Comparison of ENCODE assay signal across 22 cellular contexts in genomic region chr1:213776974-213777373, GRCh38.
"Had no signal": no experiment of that assay in that cellular context is flagged by ENCODE, and none has a peak within 500 bp of the region (broad histone marks: within the 10 kb centered on the region; RNA-seq: fewer than 3 reads in every experiment).

No MANE protein-coding gene starts in this region.

- H3K4me2 ChIP-seq: SK-N-SH had no signal

- DNase-seq: KBM-7, MV-4-11, NCI-H1048, NCI-H1105, NCI-H1417, NCI-H1436 treated with DMSO at 0.1 percent for 48 hours, NCI-H1694, NCI-H187 treated with DMSO at 0.1 percent for 48 hours, NCI-H2029 treated with DMSO at 0.1 percent for 48 hours, NCI-H2171 treated with DMSO at 0.1 percent for 48 hours, NCI-H345, NCI-H446 treated with DMSO at 0.1 percent for 48 hours, NCI-H510A treated with DMSO at 0.1 percent for 48 hours, NCI-H526 treated with DMSO at 0.1 percent for 48 hours, NCI-H748 treated with DMSO at 0.1 percent for 48 hours, PC-3, SHP77, SK-N-SH, SW 1271, T-cell had no signal

- H3K9ac ChIP-seq: SK-N-SH had no signal

- H3K27ac ChIP-seq: RWPE1 had no signal

- H3K9me3 ChIP-seq: SK-N-SH had no signal

- ATAC-seq: Panc1, PC-3, T-cell had no signal
